Comparison of ENCODE assay signal across 2 cellular contexts in the genomic region with DNA sequence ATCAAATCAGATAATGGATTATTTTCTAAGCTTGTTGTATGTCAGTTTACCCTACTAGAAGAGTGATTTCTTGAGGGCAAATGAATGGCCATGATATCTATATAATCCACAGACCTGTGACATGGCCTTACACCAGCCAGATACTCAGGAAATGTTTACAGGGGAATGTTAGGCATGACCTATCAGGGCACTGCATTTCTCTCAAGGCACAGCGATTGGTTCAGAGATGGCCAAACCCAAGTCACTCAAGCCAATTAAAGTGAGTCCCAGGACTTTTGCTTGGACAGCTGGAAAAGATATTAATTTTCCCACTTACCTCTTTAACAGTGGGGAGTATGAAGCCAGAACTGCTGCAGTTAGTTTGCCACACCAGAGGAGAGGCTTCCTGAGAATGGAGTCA.
TF ChIP-seq lines count a peak whose summit lies in the region.

No MANE protein-coding gene starts in this region.

TF ChIP-seq in WTC11, 78 proteins besides CTCF, POLR2A, EP300 and RAD21:
- TF ChIP-seq NFYB (CRISPR knock-in tag; conservative IDR thresholded peaks at IDR 0.05; ENCODE audit: low read depth), result 0 out of 2 replicates have a peak, but pooled peaks have one; percentile 21
- TF ChIP-seq MXD4 (CRISPR knock-in tag; IDR thresholded peaks at IDR 0.05; ENCODE audit: borderline replicate concordance), result no peak
- TF ChIP-seq GTF2I (CRISPR knock-in tag; conservative IDR thresholded peaks at IDR 0.05), result no peak
- TF ChIP-seq NR3C1 (CRISPR knock-in tag; conservative IDR thresholded peaks at IDR 0.05; ENCODE audit: low read depth), result no peak
- TF ChIP-seq, protein P1, sequence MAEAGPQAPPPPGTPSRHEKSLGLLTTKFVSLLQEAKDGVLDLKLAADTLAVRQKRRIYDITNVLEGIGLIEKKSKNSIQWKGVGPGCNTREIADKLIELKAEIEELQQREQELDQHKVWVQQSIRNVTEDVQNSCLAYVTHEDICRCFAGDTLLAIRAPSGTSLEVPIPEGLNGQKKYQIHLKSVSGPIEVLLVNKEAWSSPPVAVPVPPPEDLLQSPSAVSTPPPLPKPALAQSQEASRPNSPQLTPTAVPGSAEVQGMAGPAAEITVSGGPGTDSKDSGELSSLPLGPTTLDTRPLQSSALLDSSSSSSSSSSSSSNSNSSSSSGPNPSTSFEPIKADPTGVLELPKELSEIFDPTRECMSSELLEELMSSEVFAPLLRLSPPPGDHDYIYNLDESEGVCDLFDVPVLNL (CRISPR knock-in tag; IDR thresholded peaks at IDR 0.05; ENCODE audit: borderline replicate concordance, low read depth), result no peak
TF ChIP-seq in WTC11: peak in this region for 1.

TF ChIP-seq in H1, 55 proteins besides CTCF, POLR2A, EP300 and RAD21:
- no peak for TF ChIP-seq CHD2 (IDR thresholded peaks at IDR 0.05; ENCODE audit: low read length)
- 0 out of 2 replicates have a peak, but pooled peaks have one; percentile 37 for TF ChIP-seq SP1 (IDR thresholded peaks at IDR 0.05; ENCODE audit: low read depth, low read length)
- TF ChIP-seq PHF8 (conservative IDR thresholded peaks at IDR 0.05; ENCODE audit: low read depth, low read length), result no peak
- TF ChIP-seq ZNF274 (IDR thresholded peaks at IDR 0.05; ENCODE audit: borderline replicate concordance, extremely low read depth, low read length), result no peak
- no peak for TF ChIP-seq CHD1 (IDR thresholded peaks at IDR 0.05; ENCODE audit: low read depth, low read length)
